8 cellular contexts compared by ENCODE assay signal in the genomic region with DNA sequence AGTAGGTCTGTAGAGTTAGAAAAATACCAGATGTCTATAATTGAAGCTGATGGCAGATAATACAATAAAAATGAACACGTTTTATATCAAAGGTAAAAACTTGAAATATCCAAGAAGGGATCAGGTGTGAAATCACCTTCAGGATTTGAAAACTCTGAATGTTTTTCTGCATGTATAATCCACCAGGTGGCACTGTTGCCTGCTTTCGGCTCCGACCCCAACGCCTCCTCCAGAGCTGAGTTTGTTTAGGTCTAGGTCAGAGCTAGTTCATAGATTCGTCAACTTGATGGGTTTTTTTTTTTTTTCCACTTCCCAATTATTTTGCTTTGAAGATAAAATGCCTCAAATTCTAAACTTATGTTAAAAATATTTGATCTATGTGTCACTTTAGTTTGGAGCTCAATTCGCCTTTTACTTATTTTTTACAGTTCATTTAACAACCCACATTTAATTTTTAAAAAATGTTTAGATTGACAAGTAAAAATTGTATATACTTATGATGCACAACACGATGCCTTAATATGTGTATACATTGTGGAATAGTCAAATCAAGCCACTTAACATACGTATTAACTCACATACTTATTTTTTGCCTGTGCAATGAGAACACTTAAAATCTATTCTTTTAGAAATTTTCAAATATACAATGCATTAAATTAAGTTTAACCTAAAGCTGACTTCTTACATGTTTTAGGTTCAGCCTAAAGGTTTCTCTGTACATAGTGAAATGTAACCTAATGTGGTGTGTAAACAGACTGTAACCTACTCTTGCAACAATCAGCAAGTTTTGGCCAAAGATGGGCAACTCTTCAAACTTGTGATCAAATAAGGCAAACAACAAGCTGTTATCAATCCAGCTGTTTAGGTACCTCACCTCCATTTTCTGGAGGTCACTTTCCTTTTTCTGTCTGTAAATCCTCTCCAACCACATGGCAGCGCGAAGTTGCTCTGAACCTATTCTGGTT. TPM values are rescaled to one million over a fixed set of nuclear protein-coding genes. Genes with fewer than 3 reads are reported as not detected.
DNase-seq lines count a peak whose midpoint lies in the region; ATAC-seq and TF ChIP-seq lines count a peak whose summit lies in the region.

No MANE protein-coding gene starts in this region.

- WGBS in hepatocyte (ENCODE audit: low lambda C conversion rate, missing lambda C conversion rate) = 40% methylated on average over 10 of the region's 10 CpGs

- H3K9me2 ChIP-seq in hepatocyte (replicated peaks; ENCODE audit: insufficient read depth) = no peaks in the 10 kb centered on the region

- H2AFZ ChIP-seq in hepatocyte = no peak overlapping the region

- H4K20me1 ChIP-seq in hepatocyte (ENCODE audit: insufficient read depth, poor library complexity, severe bottlenecking) = no peaks in the 10 kb centered on the region

- H3K4me3 ChIP-seq in AG09309 (ENCODE audit: control insufficient read depth, low read depth, low read length) (no peak overlapping the region), hepatocyte (no peak overlapping the region)

- ATAC-seq in GM18867 (IDR thresholded peaks at IDR 0.05; ENCODE audit: unreplicated experiment) = peak; percentile 53
- ATAC-seq in GM21423 (IDR thresholded peaks at IDR 0.05; ENCODE audit: unreplicated experiment) = no peak

- no peak overlapping the region for H3K4me2 ChIP-seq in hepatocyte

- TF ChIP-seq CTCF in AG09309 (IDR thresholded peaks at IDR 0.05; ENCODE audit: control insufficient read depth, insufficient read depth, low read depth, low read length, missing control alignments) (peak; percentile 74), hepatocyte (IDR thresholded peaks at IDR 0.05; ENCODE audit: poor library complexity) (peak; percentile 80)

- H3K79me2 ChIP-seq in hepatocyte = no peaks in the 10 kb centered on the region

- DNase-seq in AG09309 (ENCODE audit: low read depth) = peak; percentile 5
- DNase-seq in NCI-H1048 (lab: John Stamatoyannopoulos, UW) = peak; percentile 24
- peak; percentile 32 for DNase-seq in T-helper 9 cell
- DNase-seq in astrocyte of the hippocampus (ENCODE audit: low read depth, low spot score) = peak; percentile 70
- peak; percentile 81 for DNase-seq in hepatocyte (ENCODE audit: low spot score)
- peak; percentile 7 for DNase-seq in smooth muscle cell of the brain vasculature (ENCODE audit: low read depth, low spot score)

- no peaks in the 10 kb centered on the region for H3K9me3 ChIP-seq in hepatocyte (ENCODE audit: low read depth)

- H3K4me1 ChIP-seq in hepatocyte (ENCODE audit: insufficient read depth) = no peaks in the 10 kb centered on the region

- no peaks in the 10 kb centered on the region for H3K36me3 ChIP-seq in hepatocyte (replicated peaks; ENCODE audit: insufficient read depth, low read depth)

- H3K27ac ChIP-seq in hepatocyte = no peak overlapping the region

- H3K27me3 ChIP-seq in hepatocyte = peaks cover 3% of the 10 kb centered on the region

RNA-seq across cellular contexts. Expression of gene ENPP4, which starts 39.4 kb away (rescaled TPM):
- 11.2 and 12.2 TPM in 2 replicates for total RNA-seq in hepatocyte
- 2.4 and 3.5 TPM in 2 replicates for polyA plus RNA-seq in hepatocyte

Comparison
In these comparisons a context has a peak if more than half of its experiments do, and no peak if none do; other contexts are left out.
1. DNase-seq: peak in every context shown above with its lines; median percentile 81 in hepatocyte; 70 in astrocyte of the hippocampus; 32 in T-helper 9 cell; 24 in NCI-H1048; 7 in smooth muscle cell of the brain vasculature; 5 in AG09309.